12 cellular contexts compared by ENCODE assay signal in the genomic region with DNA sequence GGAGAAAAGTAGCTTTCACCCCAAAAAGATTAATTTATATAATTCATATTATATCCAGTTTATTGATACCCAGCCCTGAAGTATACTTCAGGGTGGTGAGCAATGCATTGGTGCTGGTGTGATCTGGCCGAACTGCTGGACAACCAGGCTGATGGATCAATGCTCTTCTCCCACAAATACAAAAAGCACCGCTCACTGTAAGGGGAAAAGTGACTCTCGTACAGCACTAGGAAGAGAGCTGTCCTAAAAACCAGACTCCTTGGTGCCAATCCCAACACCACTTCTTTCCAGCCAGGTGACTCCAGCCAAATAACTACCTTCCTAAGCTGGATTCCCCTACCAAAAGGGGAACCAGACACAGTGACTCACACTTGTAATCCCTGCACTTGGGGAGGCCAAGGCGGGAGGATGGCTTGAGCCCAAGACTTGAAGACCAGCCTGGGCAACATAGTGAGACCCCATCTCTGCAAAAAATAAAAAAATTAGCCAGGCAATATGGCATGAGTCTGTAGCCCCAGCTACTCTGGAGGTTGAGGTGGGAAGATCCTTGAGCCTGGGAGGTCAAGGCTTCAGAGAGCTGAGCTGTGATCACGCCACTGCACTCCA.
"Had no signal": no experiment of that assay in that cellular context is flagged by ENCODE, and none has a peak within 500 bp of the region (broad histone marks: within the 10 kb centered on the region; RNA-seq: fewer than 3 reads in every experiment).

No MANE protein-coding gene starts in this region.

- H3K9me3 ChIP-seq: tibial artery had no signal

- H3K4me1 ChIP-seq: tibial artery had no signal

- H3K36me3 ChIP-seq: tibial artery had no signal

- H3K4me3 ChIP-seq: tibial artery had no signal

- DNase-seq: activated CD4-positive, alpha-beta T cell treated with anti-CD3 and anti-CD28 coated beads, Interleukin-2, amount 50 U/mL, for 4 hours; activated naive CD4-positive, alpha-beta T cell; activated naive CD8-positive, alpha-beta T cell treated with anti-CD3 and anti-CD28 coated beads for 36 hours; activated T-cell treated with anti-CD3 and anti-CD28 coated beads, Interleukin-2, amount 50 U/mL, for 1 hour; amniotic stem cell; foreskin fibroblast; naive thymus-derived CD8-positive, alpha-beta T cell; stimulated activated naive CD4-positive, alpha-beta T cell; substantia nigra; T-helper 9 cell; tibial artery had no signal

- H3K27ac ChIP-seq: tibial artery had no signal

- ATAC-seq: activated T-helper 17 cell treated with anti-CD3 and anti-CD28 coated beads, Interleukin-2, amount 50 U/mL, for 72 hours; naive thymus-derived CD8-positive, alpha-beta T cell had no signal
